7 cellular contexts compared by ENCODE assay signal in the genomic region with DNA sequence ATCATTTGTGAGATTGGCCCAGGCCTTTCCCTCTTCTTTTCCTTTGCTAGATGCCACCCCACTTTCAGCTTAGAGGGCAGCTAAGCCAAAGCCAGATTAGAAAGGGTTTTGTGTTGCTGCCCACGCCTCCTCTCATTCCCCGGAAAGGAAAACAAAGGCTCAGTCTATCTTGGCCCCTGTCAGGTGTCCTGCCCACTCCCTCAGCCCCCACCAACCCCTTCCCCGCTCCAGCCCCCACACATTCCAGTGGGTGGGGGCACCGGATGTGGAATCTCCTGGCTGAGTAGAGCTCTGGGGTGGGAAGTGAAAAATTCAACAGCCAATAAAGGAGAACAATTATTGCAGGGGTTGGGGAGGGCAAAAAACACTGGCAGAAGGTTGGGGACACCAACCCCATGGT. TPM values are rescaled to one million over a fixed set of nuclear protein-coding genes. Genes with fewer than 3 reads are reported as not detected.
DNase-seq lines count a peak whose midpoint lies in the region; ATAC-seq and TF ChIP-seq lines count a peak whose summit lies in the region.
"Had no signal": no experiment of that assay in that cellular context is flagged by ENCODE, and none has a peak within 500 bp of the region (broad histone marks: within the 10 kb centered on the region; RNA-seq: fewer than 3 reads in every experiment).

No MANE protein-coding gene starts in this region.

- H3K36me3 Mint-ChIP-seq in IgD-negative memory B cell (no peaks in the 10 kb centered on the region), progenitor cell of endocrine pancreas (ENCODE audit: insufficient read depth) (peaks cover 2% of the 10 kb centered on the region)
- H3K36me3 Mint-ChIP-seq in central memory CD8-positive, alpha-beta T cell (ENCODE audit: insufficient read depth), result peaks cover 19% of the 10 kb centered on the region

- H3K4me1 Mint-ChIP-seq in IgD-negative memory B cell (peaks cover 15 to 30% (median 18%) of the 10 kb centered on the region in 3 donors), progenitor cell of endocrine pancreas (ENCODE audit: low read depth) (peaks cover 15% of the 10 kb centered on the region)
- H3K4me1 Mint-ChIP-seq in central memory CD8-positive, alpha-beta T cell, result peaks cover 34% of the 10 kb centered on the region

- DNase-seq in central memory CD8-positive, alpha-beta T cell (ENCODE audit: low spot score in 2 of 2), result no peak
- no peak for DNase-seq in progenitor cell of endocrine pancreas (ENCODE audit: low spot score, unreplicated experiment)
- DNase-seq in NCI-H1105 treated with DMSO at 0.1 percent for 48 hours (lab: John Stamatoyannopoulos, UW), result no peak
- DNase-seq in KBM-7, result no peak
- DNase-seq: SIG-M5 had no signal

- H3K4me3 Mint-ChIP-seq in IgD-negative memory B cell (peak overlapping the region in 3 of 4 donors; percentile 22 to 88 (median 30)), progenitor cell of endocrine pancreas (ENCODE audit: low read depth) (peak overlapping the region; percentile 11)
- peak overlapping the region; percentile 85 for H3K4me3 Mint-ChIP-seq in central memory CD8-positive, alpha-beta T cell

- in situ Hi-C loops in KBM-7 (cut with MboI; ENCODE audit: low pct_unique_long_range_greater_than_20kb, low sequenced_read_pairs), result no loop called here

- H3K27me3 Mint-ChIP-seq in IgD-negative memory B cell (no peaks in the 10 kb centered on the region), progenitor cell of endocrine pancreas (peaks cover 9% of the 10 kb centered on the region)
- H3K27me3 Mint-ChIP-seq in central memory CD8-positive, alpha-beta T cell, result no peaks in the 10 kb centered on the region

- H3K27ac Mint-ChIP-seq in IgD-negative memory B cell (peak overlapping the region in 1 of 3 donors; percentile 76), progenitor cell of endocrine pancreas (no peak overlapping the region)
- H3K27ac Mint-ChIP-seq in central memory CD8-positive, alpha-beta T cell (ENCODE audit: low read depth), result no peak overlapping the region

- no peak for TF ChIP-seq CTCF in progenitor cell of endocrine pancreas (IDR thresholded peaks at IDR 0.05; ENCODE audit: unreplicated experiment)

- H3K9me3 Mint-ChIP-seq in IgD-negative memory B cell (no peaks in the 10 kb centered on the region), progenitor cell of endocrine pancreas (ENCODE audit: low read depth) (no peaks in the 10 kb centered on the region)
- H3K9me3 Mint-ChIP-seq in central memory CD8-positive, alpha-beta T cell, result no peaks in the 10 kb centered on the region

- no peak for ATAC-seq in central memory CD8-positive, alpha-beta T cell (replicated peaks; ENCODE audit: extremely low read depth, poor library complexity, severe bottlenecking)
- no peak for ATAC-seq in HG02642 (IDR thresholded peaks at IDR 0.05; ENCODE audit: poor library complexity, unreplicated experiment)

RNA-seq across cellular contexts. Expression of gene RDH5, which starts 2.2 kb away (rescaled TPM):
- 2.2 TPM for polyA plus RNA-seq in IgD-negative memory B cell
- 7.9 and 9.7 TPM in 2 replicates for total RNA-seq in progenitor cell of endocrine pancreas

RNA-seq across cellular contexts. Expression of gene BLOC1S1, which starts 2.2 kb away (rescaled TPM):
- 174 TPM for polyA plus RNA-seq in IgD-negative memory B cell
- 65.8 and 68.5 TPM in 2 replicates for total RNA-seq in progenitor cell of endocrine pancreas

RNA-seq across cellular contexts. Expression of gene ITGA7, which starts 10.3 kb away (rescaled TPM):
- 0.13 TPM for polyA plus RNA-seq in IgD-negative memory B cell
- 23.6 and 25.1 TPM in 2 replicates for total RNA-seq in progenitor cell of endocrine pancreas

RNA-seq across cellular contexts. Expression of gene CD63, which starts 10.8 kb away (rescaled TPM):
- 171 TPM for polyA plus RNA-seq in IgD-negative memory B cell
- total RNA-seq in progenitor cell of endocrine pancreas, result 407 and 432 TPM in 2 replicates

RNA-seq across cellular contexts. Expression of gene GDF11, which starts 24.9 kb away (rescaled TPM):
- 1.1 TPM for polyA plus RNA-seq in IgD-negative memory B cell
- total RNA-seq in progenitor cell of endocrine pancreas, result 42.8 and 50.3 TPM in 2 replicates

Comparison
In these comparisons a context has a peak if more than half of its experiments do, and no peak if none do; other contexts are left out.
1. H3K4me3 Mint-ChIP-seq: peak in every context shown above with its lines; median percentile 85 in central memory CD8-positive, alpha-beta T cell; 30 in IgD-negative memory B cell; 11 in progenitor cell of endocrine pancreas.